ENCODE assay signal across 23 cellular contexts in the genomic region with DNA sequence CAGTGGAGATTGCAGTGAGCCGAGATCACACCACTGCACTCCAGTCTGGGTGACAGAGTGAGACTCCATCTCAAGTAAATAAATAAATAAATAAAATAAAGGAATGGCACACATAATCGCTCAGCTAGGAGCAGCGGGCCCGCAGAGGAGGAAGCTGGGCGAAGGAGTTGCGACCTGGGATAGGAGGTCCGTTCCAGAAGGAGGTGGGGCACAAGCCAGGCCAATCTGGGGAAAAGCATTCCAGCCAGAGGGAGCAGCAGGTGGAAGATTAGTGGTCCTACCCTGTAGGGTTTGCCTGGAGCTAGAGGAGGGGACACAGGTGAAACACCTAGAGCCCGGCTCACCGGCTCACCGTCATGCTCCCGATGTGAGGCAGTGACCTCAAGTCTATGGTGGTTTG.
"Had no signal": no experiment of that assay in that cellular context is flagged by ENCODE, and none has a peak within 500 bp of the region (broad histone marks: within the 10 kb centered on the region; RNA-seq: fewer than 3 reads in every experiment).

No MANE protein-coding gene starts in this region.

- H3K9me3 Mint-ChIP-seq: activated B cell treated with CpG ODN at 0.5 μM for 24 hours; activated CD8-positive, alpha-beta T cell treated with anti-CD3 and anti-CD28 coated beads for 36 hours; activated T-cell treated with anti-CD3 and anti-CD28 coated beads, Interleukin-2, amount 50 U/mL, for 4 hours; activated T-helper 17 cell treated with anti-CD3 and anti-CD28 coated beads, Interleukin-2, amount 50 U/mL, for 72 hours; natural killer cell treated with Interleukin-12 subunit alpha and Interleukin-12 subunit beta and Interleukin-15 and Interleukin-18, amount 100 ng/mL, for 72 hours; stimulated activated naive CD8-positive, alpha-beta T cell treated with anti-CD3 and anti-CD28 coated beads, Interleukin-15, amount 100 ng/mL, for 72 hours had no signal

- H3K9me3 ChIP-seq: heart left ventricle, lower lobe of right lung, mucosa of descending colon, neutrophil, sigmoid colon, thyroid gland, upper lobe of left lung had no signal

- H3K27me3 ChIP-seq: thyroid gland had no signal

- H3K4me1 ChIP-seq: lower lobe of right lung had no signal

- DNase-seq: activated B cell treated with CpG ODN at 0.5 μM for 24 hours; activated CD4-positive, alpha-beta T cell treated with anti-CD3 and anti-CD28 coated beads, Interleukin-2, amount 50 U/mL, for 1 hour; activated CD8-positive, alpha-beta T cell treated with anti-CD3 and anti-CD28 coated beads for 36 hours; activated gamma-delta T cell treated with Interleukin-2 at 50 U/mL for 16 hours; activated naive CD4-positive, alpha-beta T cell treated with anti-CD3 and anti-CD28 coated beads, Interleukin-2, amount 50 U/mL, for 16 hours; activated T-cell treated with anti-CD3 and anti-CD28 coated beads, Interleukin-2, amount 50 U/mL, for 4 hours; amniotic stem cell; brain microvascular endothelial cell; foreskin fibroblast; hypothalamus; lower lobe of right lung; sigmoid colon; stimulated activated CD4-positive, alpha-beta T cell treated with anti-CD3 and anti-CD28 coated beads, Interleukin-4, amount 100 ng/mL, for 24 hours; stimulated activated naive CD8-positive, alpha-beta T cell treated with anti-CD3 and anti-CD28 coated beads, Interleukin-15, amount 100 ng/mL, for 72 hours; T-helper 2 cell had no signal

- H3K4me1 Mint-ChIP-seq: activated T-helper 17 cell treated with anti-CD3 and anti-CD28 coated beads, Interleukin-2, amount 50 U/mL, for 72 hours; stimulated activated naive CD8-positive, alpha-beta T cell treated with anti-CD3 and anti-CD28 coated beads, Interleukin-15, amount 100 ng/mL, for 72 hours had no signal

- H3K36me3 Mint-ChIP-seq: natural killer cell treated with Interleukin-12 subunit alpha and Interleukin-12 subunit beta and Interleukin-15 and Interleukin-18, amount 100 ng/mL, for 72 hours; stimulated activated memory B cell treated with anti-CD40 and anti-IgM and Interleukin-4, amounts not matched to agents 10 μg/mL and 1 μg/mL and 100 μg/mL, for 72 hours had no signal

- H3K4me3 Mint-ChIP-seq: activated B cell treated with CpG ODN at 0.5 μM for 24 hours; activated CD8-positive, alpha-beta T cell treated with anti-CD3 and anti-CD28 coated beads for 36 hours; activated T-cell treated with anti-CD3 and anti-CD28 coated beads, Interleukin-2, amount 50 U/mL, for 4 hours; activated T-helper 17 cell treated with anti-CD3 and anti-CD28 coated beads, Interleukin-2, amount 50 U/mL, for 72 hours; natural killer cell treated with Interleukin-12 subunit alpha and Interleukin-12 subunit beta and Interleukin-15 and Interleukin-18, amount 100 ng/mL, for 72 hours; stimulated activated memory B cell treated with anti-CD40 and anti-IgM and Interleukin-4, amounts not matched to agents 10 μg/mL and 1 μg/mL and 100 μg/mL, for 72 hours; stimulated activated naive CD8-positive, alpha-beta T cell treated with anti-CD3 and anti-CD28 coated beads, Interleukin-15, amount 100 ng/mL, for 72 hours had no signal

- H3K27ac ChIP-seq: brain microvascular endothelial cell, heart left ventricle, lower lobe of right lung, neutrophil, sigmoid colon, thyroid gland, upper lobe of left lung had no signal

- H3K27ac Mint-ChIP-seq: activated B cell treated with CpG ODN at 0.5 μM for 24 hours; activated CD8-positive, alpha-beta T cell treated with anti-CD3 and anti-CD28 coated beads for 36 hours; activated T-helper 17 cell treated with anti-CD3 and anti-CD28 coated beads, Interleukin-2, amount 50 U/mL, for 72 hours; natural killer cell treated with Interleukin-12 subunit alpha and Interleukin-12 subunit beta and Interleukin-15 and Interleukin-18, amount 100 ng/mL, for 72 hours; stimulated activated memory B cell treated with anti-CD40 and anti-IgM and Interleukin-4, amounts not matched to agents 10 μg/mL and 1 μg/mL and 100 μg/mL, for 72 hours; stimulated activated naive CD8-positive, alpha-beta T cell treated with anti-CD3 and anti-CD28 coated beads, Interleukin-15, amount 100 ng/mL, for 72 hours had no signal

- H3K4me3 ChIP-seq: heart left ventricle, lower lobe of right lung, mucosa of descending colon, sigmoid colon, thyroid gland, upper lobe of left lung had no signal

- H3K36me3 ChIP-seq: brain microvascular endothelial cell, heart left ventricle, lower lobe of right lung, neutrophil, sigmoid colon, thyroid gland, upper lobe of left lung had no signal
